ENCODE assay signal across 8 cellular contexts in the genomic region with DNA sequence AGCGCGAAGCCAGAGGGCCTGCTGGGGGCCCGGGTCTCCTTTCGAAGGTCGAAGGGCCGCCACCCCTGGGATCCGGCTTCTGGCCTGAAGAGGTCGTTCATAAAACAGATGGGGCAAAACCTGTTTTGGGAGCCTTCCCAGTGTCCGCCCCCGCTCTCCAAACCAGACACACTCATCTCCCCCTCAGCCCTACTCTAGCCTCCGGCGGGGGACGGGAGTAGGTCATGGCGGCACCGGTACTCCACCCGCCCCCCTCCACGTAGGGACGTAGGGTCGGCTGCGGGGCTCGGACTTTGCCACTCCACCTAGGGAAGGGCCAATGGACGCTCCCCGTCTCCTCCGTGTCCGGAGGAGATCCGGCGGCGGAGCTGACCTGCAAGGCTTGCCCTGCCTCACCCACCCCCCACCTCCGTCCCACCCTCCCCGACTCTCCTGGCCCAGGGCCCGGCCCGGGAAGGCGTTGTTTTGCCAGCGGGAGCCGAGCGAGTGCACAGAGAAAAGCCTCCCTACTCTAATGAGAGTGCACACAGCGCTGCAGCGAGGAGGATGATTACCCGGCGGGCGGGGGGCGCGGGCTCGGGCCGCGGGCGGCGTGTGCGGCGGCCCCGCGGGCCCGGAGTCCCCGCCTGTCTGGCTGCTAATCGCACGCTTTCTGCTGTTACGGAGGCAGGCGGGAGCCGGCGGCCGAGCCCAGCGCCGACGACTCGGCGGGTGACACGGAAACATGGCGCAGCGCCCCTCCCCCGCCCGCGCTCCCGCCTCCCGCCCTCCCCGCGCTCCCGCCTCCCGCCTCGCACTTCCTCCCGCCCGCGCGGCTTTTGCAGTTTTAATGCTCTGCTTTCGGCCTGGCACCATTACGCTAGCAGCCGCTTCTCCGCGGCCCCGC. TPM values are rescaled to one million over a fixed set of nuclear protein-coding genes. Genes with fewer than 3 reads are reported as not detected.
A peak's percentile ranks its signal among the peaks of the same experiment; 100 is the strongest.
DNase-seq lines count a peak whose midpoint lies in the region; ATAC-seq, FAIRE-seq and TF ChIP-seq lines count a peak whose summit lies in the region.

No MANE protein-coding gene starts in this region.

- POLR2A ChIA-PET in A549 (lab: Yijun Ruan, JAX), result interaction anchor here (0.5 to 3.0 kb wide), 4 partner anchors 8 to 92 kb away, joined by 3 to 17 read pairs (median 4); no protein-coding TSS in a partner anchor

- H3K9me3 ChIP-seq in A549, result no peaks in the 10 kb centered on the region
- H3K9me3 ChIP-seq in testis, result no peaks in the 10 kb centered on the region

- H3K4me1 ChIP-seq in A549, result peaks cover 23% of the 10 kb centered on the region
- H3K4me1 ChIP-seq in testis, result no peaks in the 10 kb centered on the region

- WGBS in A549 (ENCODE audit: missing lambda C conversion rate), result no CpG with 5 or more reads among the region's 89 CpGs
- WGBS in testis, 2 donors, result 0 to 2% methylated on average over 6 to 14 of the region's 89 CpGs

- TF ChIP-seq RAD21 in A549 (conservative IDR thresholded peaks at IDR 0.05 in 1 of 2, IDR thresholded peaks at IDR 0.05 in 1 of 2), result no peak

- peak overlapping the region; percentile 94 for H3K4me2 ChIP-seq in A549

- H3K27ac ChIP-seq in A549 (peak overlapping the region; percentile 99 to 100), epithelial cell of prostate (peak overlapping the region; percentile 51), testis (peak overlapping the region; percentile 50 to 75)

- peak; percentile 27 for TF ChIP-seq POLR2A in A549 (IDR thresholded peaks at IDR 0.05; ENCODE audit: low read length)
- peak; percentile 37 for TF ChIP-seq POLR2A in GM19099 (IDR thresholded peaks at IDR 0.05; ENCODE audit: extremely low read depth, insufficient read length, low read depth)
- TF ChIP-seq POLR2A in testis (IDR thresholded peaks at IDR 0.05), result no peak

- TF ChIP-seq CTCF in A549 (IDR thresholded peaks at IDR 0.05), result no peak
- no peak for TF ChIP-seq CTCF in testis (IDR thresholded peaks at IDR 0.05)

- peak overlapping the region; percentile 75 for H3K4me3 ChIP-seq in A549
- H3K4me3 ChIP-seq in testis, result peak overlapping the region; percentile 51 to 61

- FAIRE-seq in A549 (lab: Jason Lieb, UNC), result peak; percentile 32

- H3K27me3 ChIP-seq in testis, result no peaks in the 10 kb centered on the region

- no peak for TF ChIP-seq EP300 in A549 (IDR thresholded peaks at IDR 0.05)

- CTCF ChIA-PET in A549 (lab: Yijun Ruan, JAX), result interaction anchor here (0.7 kb wide), 1 partner anchor 10 kb away, joined by 4 read pairs; no protein-coding TSS in a partner anchor

- DNase-seq in A549 (ENCODE audit: low read depth in 1 of 2, low spot score in 1 of 2) (peak; percentile 38 to 74), NCI-H510A treated with DMSO at 0.1 percent for 48 hours (lab: John Stamatoyannopoulos, UW) (peak; percentile 46), epithelial cell of prostate (ENCODE audit: low read depth, low spot score) (no peak), myocyte (ENCODE audit: low read depth) (peak; percentile 57), testis (peak; percentile 73), GM19238 (ENCODE audit: insufficient read length, low spot score) (no peak)
- DNase-seq in activated CD8-positive, alpha-beta memory T cell treated with anti-CD3 and anti-CD28 coated beads, Interleukin-2, amount 50 U/mL, for 48 hours, result peak; percentile 81

- ATAC-seq in A549, result peak; percentile 9 to 25; a peak in 4 of 6 replicates

- intact Hi-C loops in testis (cut with DNase I; ENCODE audit: low total_unique reads), result no loop called here

- H3K36me3 ChIP-seq in testis (ENCODE audit: low read depth, missing control alignments), result no peaks in the 10 kb centered on the region

TF ChIP-seq in A549, 52 proteins besides CTCF, POLR2A, EP300 and RAD21:
- TF ChIP-seq KDM1A (IDR thresholded peaks at IDR 0.05; ENCODE audit: low read depth) (no peak), BHLHE40 (IDR thresholded peaks at IDR 0.05; ENCODE audit: low read depth, low read length) (no peak), HEYL (CRISPR knock-in tag; IDR thresholded peaks at IDR 0.05) (no peak), E2F6 (IDR thresholded peaks at IDR 0.05; ENCODE audit: borderline replicate concordance, low read depth) (peak; percentile 83), RNF2 (IDR thresholded peaks at IDR 0.05; ENCODE audit: borderline replicate concordance, low read depth) (no peak), JUN (IDR thresholded peaks at IDR 0.05) (peak; percentile 55 to 82; a peak in 3 of 5 replicates), BCL3 (IDR thresholded peaks at IDR 0.05) (peak; percentile 51; the same call in 1 of the 3 replicates), JUNB (IDR thresholded peaks at IDR 0.05) (no peak), HMGXB4 (CRISPR knock-in tag; IDR thresholded peaks at IDR 0.05; ENCODE audit: borderline replicate concordance) (no peak)
- TF ChIP-seq, protein P1, sequence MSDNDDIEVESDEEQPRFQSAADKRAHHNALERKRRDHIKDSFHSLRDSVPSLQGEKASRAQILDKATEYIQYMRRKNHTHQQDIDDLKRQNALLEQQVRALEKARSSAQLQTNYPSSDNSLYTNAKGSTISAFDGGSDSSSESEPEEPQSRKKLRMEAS (IDR thresholded peaks at IDR 0.05), result peak; percentile 50

RNA-seq across cellular contexts. Expression of gene BCOR, which starts 8.3 kb away (rescaled TPM):
- polyA plus RNA-seq in A549 (2011; rRNA removed) (12.2 and 21.3 TPM in 2 replicates), A549 (2017; fragmentation: RNase III; extraction: RNeasy Plus Mini Kit Qiagen cat#74134 plus additional on column Dnase treatment) (12.6 to 15.8 TPM (median 12.6 TPM) in 3 replicates), testis (ENCODE audit: insufficient read depth, low read depth, low replicate concordance) (26.4 TPM)
- polyA plus RNA-seq in A549 (2012; cell fraction: cytosol; rRNA removed), result 11.8 and 11.9 TPM in 2 replicates
- polyA plus RNA-seq in A549 (2012; cell fraction: nucleus; rRNA removed), result 20.3 and 26.6 TPM in 2 replicates
- polyA minus RNA-seq in A549 (2011; rRNA and poly(A)+ RNA removed), result 24.5 and 33.1 TPM in 2 replicates
- total RNA-seq in myocyte (13.9 and 14.6 TPM in 2 replicates), testis (10 to 100 TPM; 46.8 to 69.6 TPM)
- polyA plus RNA-seq in myocyte (2012), result 17.2 TPM

Comparison
In these comparisons a context has a peak if more than half of its experiments do, and no peak if none do; other contexts are left out.
1. DNase-seq: peak in A549 (2 of 2), NCI-H510A treated with DMSO at 0.1 percent for 48 hours (single experiment), activated CD8-positive, alpha-beta memory T cell treated with anti-CD3 and anti-CD28 coated beads, Interleukin-2, amount 50 U/mL, for 48 hours (single experiment), myocyte (single experiment) and testis (single experiment); none in epithelial cell of prostate (single experiment) and GM19238 (single experiment).
2. Peak in every context shown above with its lines, with median percentiles within 50 percentile points of each other: H3K27ac ChIP-seq.